ENCODE assay signal across 8 cellular contexts in genomic region chr10:29635711-29636144, GRCh38. TPM values are rescaled to one million over a fixed set of nuclear protein-coding genes. Genes with fewer than 3 reads are reported as not detected.
DNase-seq lines count a peak whose midpoint lies in the region; ATAC-seq and TF ChIP-seq lines count a peak whose summit lies in the region.

No MANE protein-coding gene starts in this region.

- no peak for DNase-seq in activated T-cell treated with anti-CD3 and anti-CD28 coated beads, Interleukin-2, amount 50 U/mL, for 24 hours
- DNase-seq in activated T-cell treated with anti-CD3 and anti-CD28 coated beads, Interleukin-2, amount 50 U/mL, for 48 hours = no peak
- DNase-seq in NB4 (ENCODE audit: low read depth) (peak; percentile 61), natural killer cell (peak; percentile 40), dedifferentiated amniotic fluid mesenchymal stem cell (ENCODE audit: extremely low spot score) (no peak), lower leg skin (ENCODE audit: low spot score in 2 of 2) (no peak)

- no peak overlapping the region for H3K4me3 ChIP-seq in NB4 (ENCODE audit: low read depth, low read length)
- H3K4me3 ChIP-seq in ectodermal cell (ENCODE audit: insufficient read depth, low read depth, low read length) = no peak overlapping the region
- no peak overlapping the region for H3K4me3 ChIP-seq in lower leg skin (ENCODE audit: low read depth, poor library complexity, severe bottlenecking)

- H3K4me1 Mint-ChIP-seq in activated T-cell treated with anti-CD3 and anti-CD28 coated beads, Interleukin-2, amount 50 U/mL, for 24 hours (ENCODE audit: low read depth) = peaks cover 50% of the 10 kb centered on the region
- peaks cover 46 to 54% of the 10 kb centered on the region in 2 donors for H3K4me1 Mint-ChIP-seq in natural killer cell

- TF ChIP-seq CTCF in NB4 (IDR thresholded peaks at IDR 0.05; ENCODE audit: low read depth, low read length) = no peak
- TF ChIP-seq CTCF in natural killer cell (IDR thresholded peaks at IDR 0.05) = no peak
- no peak for TF ChIP-seq CTCF in lower leg skin (IDR thresholded peaks at IDR 0.05)

- H3K27ac ChIP-seq in ectodermal cell (ENCODE audit: insufficient read depth, low read depth, low read length, poor library complexity, severe bottlenecking) = peak overlapping the region; percentile 40

- peaks cover 21% of the 10 kb centered on the region for H3K4me1 ChIP-seq in ectodermal cell (ENCODE audit: control insufficient read depth, insufficient read depth, low read length)

- no peak overlapping the region for H3K27ac Mint-ChIP-seq in activated T-cell treated with anti-CD3 and anti-CD28 coated beads, Interleukin-2, amount 50 U/mL, for 24 hours
- peak overlapping the region; percentile 76 to 87 for H3K27ac Mint-ChIP-seq in natural killer cell

- H3K27me3 ChIP-seq in ectodermal cell (ENCODE audit: control insufficient read depth, insufficient read depth, low read length, poor library complexity, severe bottlenecking) = no peaks in the 10 kb centered on the region

- no peaks in the 10 kb centered on the region for H3K27me3 Mint-ChIP-seq in activated T-cell treated with anti-CD3 and anti-CD28 coated beads, Interleukin-2, amount 50 U/mL, for 24 hours
- peaks cover 0 to 3% of the 10 kb centered on the region in 2 donors for H3K27me3 Mint-ChIP-seq in natural killer cell (ENCODE audit: low read depth in 2 of 2)

- WGBS in ectodermal cell, 2 experiments = 18% methylated on average over 4 of the region's 4 CpGs
- 33 to 41% methylated on average over 4 of the region's 4 CpGs for WGBS in lower leg skin, 2 donors

- no peak for TF ChIP-seq POLR2A in NB4 (IDR thresholded peaks at IDR 0.05; ENCODE audit: extremely low read depth, insufficient read length)
- TF ChIP-seq POLR2A in lower leg skin (IDR thresholded peaks at IDR 0.05) = no peak

- H3K9me3 ChIP-seq in ectodermal cell (ENCODE audit: control insufficient read depth, low read length) = no peaks in the 10 kb centered on the region

- peak overlapping the region; percentile 10 for H3K4me3 Mint-ChIP-seq in activated T-cell treated with anti-CD3 and anti-CD28 coated beads, Interleukin-2, amount 50 U/mL, for 24 hours
- H3K4me3 Mint-ChIP-seq in natural killer cell = peak overlapping the region; percentile 78

- peak; percentile 36 to 54 (median 36) for ATAC-seq in natural killer cell
- ATAC-seq in GM18873 (IDR thresholded peaks at IDR 0.05; ENCODE audit: low FRiP score, unreplicated experiment) = no peak

- intact Hi-C loops in natural killer cell (cut with micrococcal nuclease) = loop anchor here (1.0 to 5.0 kb wide), 3 partner anchors 45 to 100 kb away; no protein-coding TSS in a partner anchor
- intact Hi-C loops in lower leg skin (cut with DNase I; ENCODE audit: low total_unique reads) = no loop called here

- H3K9me3 Mint-ChIP-seq in activated T-cell treated with anti-CD3 and anti-CD28 coated beads, Interleukin-2, amount 50 U/mL, for 24 hours = no peaks in the 10 kb centered on the region
- H3K9me3 Mint-ChIP-seq in natural killer cell = no peaks in the 10 kb centered on the region

- H3K36me3 ChIP-seq in ectodermal cell (ENCODE audit: control insufficient read depth, insufficient read depth, low read length) = peaks cover 2% of the 10 kb centered on the region

- H3K36me3 Mint-ChIP-seq in activated T-cell treated with anti-CD3 and anti-CD28 coated beads, Interleukin-2, amount 50 U/mL, for 24 hours (ENCODE audit: low read depth) = peaks cover 7% of the 10 kb centered on the region
- H3K36me3 Mint-ChIP-seq in natural killer cell = no peaks in the 10 kb centered on the region

RNA-seq across cellular contexts. Expression of gene SVIL, which starts 1.0 kb away (rescaled TPM):
- polyA plus RNA-seq in ectodermal cell (2013, experiment 1 of 4) = 31.9 TPM
- 31.4 TPM for polyA plus RNA-seq in ectodermal cell (2013, experiment 2 of 4)
- polyA plus RNA-seq in ectodermal cell (2013, experiment 3 of 4) = 35.4 TPM
- polyA plus RNA-seq in ectodermal cell (2013, experiment 4 of 4) = 26.7 TPM
- 10 to 100 TPM; 24.9 to 57.2 (median 33.5) TPM for total RNA-seq in natural killer cell
- total RNA-seq in lower leg skin = 10 to 100 TPM; 49.0 to 91.0 (median 74.4) TPM

Comparison
In these comparisons a context has a peak if more than half of its experiments do, and no peak if none do; other contexts are left out.
1. DNase-seq: peak in NB4 (single experiment) and natural killer cell (single experiment); none in activated T-cell treated with anti-CD3 and anti-CD28 coated beads, Interleukin-2, amount 50 U/mL, for 24 hours (single experiment), activated T-cell treated with anti-CD3 and anti-CD28 coated beads, Interleukin-2, amount 50 U/mL, for 48 hours (0 of 2), dedifferentiated amniotic fluid mesenchymal stem cell (single experiment) and lower leg skin (0 of 2).